36 cellular contexts compared by ENCODE assay signal in the genomic region with DNA sequence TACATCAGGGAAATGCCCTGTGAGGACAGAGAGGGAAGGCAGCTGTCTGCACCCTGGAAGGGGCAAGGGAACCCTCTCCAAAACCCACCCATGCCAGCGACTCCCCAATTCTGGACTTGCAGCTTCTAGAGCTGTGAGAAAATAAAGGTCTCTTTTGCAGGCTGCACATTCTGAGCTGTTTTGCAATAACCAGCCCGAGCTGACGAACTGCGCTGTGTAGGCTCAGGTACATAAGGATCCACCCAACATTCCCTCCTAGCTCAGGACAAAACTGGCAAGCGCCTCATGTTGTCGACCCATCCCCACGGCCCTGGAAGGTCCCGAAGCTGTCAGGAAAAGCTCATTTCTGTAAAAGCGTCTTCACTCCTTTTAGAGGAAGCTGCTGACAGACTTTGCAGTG.
"Had no signal": no experiment of that assay in that cellular context is flagged by ENCODE, and none has a peak within 500 bp of the region (broad histone marks: within the 10 kb centered on the region; RNA-seq: fewer than 3 reads in every experiment).

No MANE protein-coding gene starts in this region.

- H3K27me3 Mint-ChIP-seq: activated CD4-positive, alpha-beta memory T cell treated with anti-CD3 and anti-CD28 coated beads for 36 hours; activated CD8-positive, alpha-beta memory T cell treated with anti-CD3 and anti-CD28 coated beads, Interleukin-2, amount 10 ng/mL, durations not matched to agents 7 days and 5 days; T-helper 17 cell had no signal

- DNase-seq: activated CD4-positive, alpha-beta memory T cell treated with anti-CD3 and anti-CD28 coated beads for 36 hours; activated CD4-positive, alpha-beta T cell treated with anti-CD3 and anti-CD28 coated beads for 36 hours; activated CD4-positive, alpha-beta T cell treated with anti-CD3 and anti-CD28 coated beads, Interleukin-2, amount 50 U/mL, for 1 hour; activated CD8-positive, alpha-beta memory T cell treated with anti-CD3 and anti-CD28 coated beads, Interleukin-2, amount 10 ng/mL, durations not matched to agents 7 days and 5 days; activated effector memory CD4-positive, alpha-beta T cell treated with anti-CD3 and anti-CD28 coated beads, Interleukin-2, amount 50 U/mL, for 16 hours; activated naive CD4-positive, alpha-beta T cell; activated naive CD4-positive, alpha-beta T cell treated with anti-CD3 and anti-CD28 coated beads, Interleukin-2, amount 50 U/mL, for 16 hours; activated naive CD8-positive, alpha-beta T cell treated with anti-CD3 and anti-CD28 coated beads for 36 hours; activated T-cell treated with anti-CD3 and anti-CD28 coated beads, Interleukin-2, amount 50 U/mL, for 1 hour; activated T-cell treated with anti-CD3 and anti-CD28 coated beads, Interleukin-2, amount 50 U/mL, for 72 hours; amniotic stem cell; aorta; brain microvascular endothelial cell; central memory CD4-positive, alpha-beta T cell; IMR-90; NCI-H1092 treated with DMSO at 0.1 percent for 48 hours; NCI-H1417; NCI-H146; NCI-H187; NCI-H2029 treated with DMSO at 0.1 percent for 48 hours; NCI-H2107; NCI-H2171; NCI-H510A; NCI-H526; NCI-H748 treated with DMSO at 0.1 percent for 48 hours; NK-92 treated with Interleukin-12 subunit alpha and Interleukin-12 subunit beta, amount 100 ng/mL, for 24 hours; PC-3; RPMI8226; SIG-M5; T-helper 17 cell had no signal

- H3K4me3 Mint-ChIP-seq: activated CD4-positive, alpha-beta memory T cell treated with anti-CD3 and anti-CD28 coated beads for 36 hours; activated CD4-positive, alpha-beta T cell treated with anti-CD3 and anti-CD28 coated beads for 36 hours; activated CD8-positive, alpha-beta memory T cell treated with anti-CD3 and anti-CD28 coated beads, Interleukin-2, amount 10 ng/mL, durations not matched to agents 7 days and 5 days; activated naive CD8-positive, alpha-beta T cell treated with anti-CD3 and anti-CD28 coated beads for 36 hours; activated T-cell treated with anti-CD3 and anti-CD28 coated beads, Interleukin-2, amount 50 U/mL, for 72 hours; activated T-helper 17 cell treated with anti-CD3 and anti-CD28 coated beads, Interleukin-2, amount 50 U/mL, for 72 hours; T-cell; T-helper 17 cell had no signal

- H3K27ac ChIP-seq: brain microvascular endothelial cell, Peyer's patch, VCaP had no signal

- H3K27me3 ChIP-seq: brain microvascular endothelial cell, Peyer's patch had no signal

- H3K36me3 Mint-ChIP-seq: activated CD4-positive, alpha-beta memory T cell treated with anti-CD3 and anti-CD28 coated beads for 36 hours; activated CD8-positive, alpha-beta memory T cell treated with anti-CD3 and anti-CD28 coated beads, Interleukin-2, amount 10 ng/mL, durations not matched to agents 7 days and 5 days; activated naive CD8-positive, alpha-beta T cell treated with anti-CD3 and anti-CD28 coated beads for 36 hours; T-cell had no signal

- H3K4me1 ChIP-seq: Peyer's patch had no signal

- H3K4me1 Mint-ChIP-seq: activated CD4-positive, alpha-beta T cell treated with anti-CD3 and anti-CD28 coated beads for 36 hours; activated CD8-positive, alpha-beta memory T cell treated with anti-CD3 and anti-CD28 coated beads, Interleukin-2, amount 10 ng/mL, durations not matched to agents 7 days and 5 days; activated naive CD8-positive, alpha-beta T cell treated with anti-CD3 and anti-CD28 coated beads for 36 hours; T-cell; T-helper 17 cell had no signal

- H3K4me3 ChIP-seq: K562, Peyer's patch had no signal

- H3K36me3 ChIP-seq: brain microvascular endothelial cell, Peyer's patch had no signal

- H3K27ac Mint-ChIP-seq: activated CD4-positive, alpha-beta memory T cell treated with anti-CD3 and anti-CD28 coated beads for 36 hours; activated CD4-positive, alpha-beta T cell treated with anti-CD3 and anti-CD28 coated beads for 36 hours; activated CD8-positive, alpha-beta memory T cell treated with anti-CD3 and anti-CD28 coated beads, Interleukin-2, amount 10 ng/mL, durations not matched to agents 7 days and 5 days; activated naive CD8-positive, alpha-beta T cell treated with anti-CD3 and anti-CD28 coated beads for 36 hours; activated T-cell treated with anti-CD3 and anti-CD28 coated beads, Interleukin-2, amount 50 U/mL, for 72 hours; activated T-helper 17 cell treated with anti-CD3 and anti-CD28 coated beads, Interleukin-2, amount 50 U/mL, for 72 hours; T-cell; T-helper 17 cell had no signal

- ATAC-seq: activated CD4-positive, alpha-beta T cell treated with anti-CD3 and anti-CD28 coated beads for 36 hours; activated CD8-positive, alpha-beta memory T cell treated with anti-CD3 and anti-CD28 coated beads, Interleukin-2, amount 10 ng/mL, durations not matched to agents 7 days and 5 days; activated T-cell treated with anti-CD3 and anti-CD28 coated beads, Interleukin-2, amount 50 U/mL, for 72 hours; activated T-helper 17 cell treated with anti-CD3 and anti-CD28 coated beads, Interleukin-2, amount 50 U/mL, for 72 hours; K562; PC-3; SK-N-SH treated with all-trans-retinoic acid at 6 μM for 48 hours; T-cell; T-helper 17 cell had no signal

- H3K9me3 ChIP-seq: Peyer's patch had no signal

- H3K9me3 Mint-ChIP-seq: activated CD4-positive, alpha-beta memory T cell treated with anti-CD3 and anti-CD28 coated beads for 36 hours; activated naive CD8-positive, alpha-beta T cell treated with anti-CD3 and anti-CD28 coated beads for 36 hours; activated T-cell treated with anti-CD3 and anti-CD28 coated beads, Interleukin-2, amount 50 U/mL, for 72 hours; T-cell had no signal
